ENCODE assay signal across 26 cellular contexts in the genomic region with DNA sequence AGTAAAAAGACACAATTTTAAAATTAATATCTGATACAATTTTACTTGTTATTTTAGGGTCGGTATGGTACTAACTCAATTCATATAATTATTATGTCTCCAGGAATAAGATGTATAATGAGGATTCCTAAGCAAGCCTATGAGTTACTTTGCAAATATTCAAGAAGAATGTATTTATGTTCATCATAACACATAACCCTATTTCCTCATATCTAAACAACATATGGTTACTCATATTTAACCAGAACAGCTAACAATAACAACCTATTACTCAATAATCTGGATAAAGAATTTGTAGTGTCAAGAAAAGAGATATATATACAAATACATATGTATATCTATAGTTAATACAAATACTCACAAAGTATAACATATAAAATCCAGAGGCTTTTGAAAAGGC.
DNase-seq lines count a peak whose midpoint lies in the region; ATAC-seq and TF ChIP-seq lines count a peak whose summit lies in the region.
"Had no signal": no experiment of that assay in that cellular context is flagged by ENCODE, and none has a peak within 500 bp of the region (broad histone marks: within the 10 kb centered on the region; RNA-seq: fewer than 3 reads in every experiment).

No MANE protein-coding gene starts in this region.

- H3K9ac ChIP-seq in IMR-90 (ENCODE audit: low read depth, low read length): no peak overlapping the region
- H3K9ac ChIP-seq: KMS-11 had no signal

- H3K9me2 ChIP-seq in hepatocyte (replicated peaks; ENCODE audit: insufficient read depth): no peaks in the 10 kb centered on the region

- H3K4me3 Mint-ChIP-seq in T-helper 2 cell treated with Interferon-gamma antibody and Interleukin-4, amounts not matched to agents 5 μg/mL and 100 μg/mL, for 36 hours: no peak overlapping the region
- H3K4me3 Mint-ChIP-seq: activated CD8-positive, alpha-beta memory T cell treated with anti-CD3 and anti-CD28 coated beads, Interleukin-2, amount 10 ng/mL, durations not matched to agents 7 days and 5 days; H9 had no signal

- dilution Hi-C loops in IMR-90 (cut with HindIII; ENCODE audit: low sequenced_read_pairs, unreplicated experiment): no loop called here

- peaks cover 4% of the 10 kb centered on the region; the same call in 1 of the 2 replicates for H3K9me1 ChIP-seq in IMR-90 (ENCODE audit: insufficient read depth, low read length)

- H3K4me3 ChIP-seq in AG04450 (ENCODE audit: low read depth, low read length) (no peak overlapping the region), IMR-90 (ENCODE audit: insufficient read depth, low read depth, low read length) (no peak overlapping the region), choroid plexus epithelial cell (ENCODE audit: low read depth, low read length) (no peak overlapping the region), hepatocyte (no peak overlapping the region)
- H3K4me3 ChIP-seq: adrenal gland, colonic mucosa, PC-9, SK-N-MC, transverse colon had no signal

- WGBS in IMR-90 (ENCODE audit: extremely low coverage in 2 of 2, insufficient read length in 1 of 2), 2 experiments: no CpG with 5 or more reads among the region's 1 CpG
- WGBS in hepatocyte (ENCODE audit: low lambda C conversion rate, missing lambda C conversion rate): 83% methylated on average over 1 of the region's 1 CpG

- H4K20me1 ChIP-seq in IMR-90 (ENCODE audit: insufficient read depth, low read length) (no peaks in the 10 kb centered on the region), hepatocyte (ENCODE audit: insufficient read depth, poor library complexity, severe bottlenecking) (no peaks in the 10 kb centered on the region)

- no peak overlapping the region for H2AK9ac ChIP-seq in IMR-90 (replicated peaks; ENCODE audit: low read depth, low read length, poor library complexity)

- H3K27me3 ChIP-seq in AG04450 (ENCODE audit: control insufficient read depth, insufficient read depth, low read length) (no peaks in the 10 kb centered on the region), IMR-90 (ENCODE audit: control insufficient read depth, insufficient read depth, low read length) (no peaks in the 10 kb centered on the region), hepatocyte (no peaks in the 10 kb centered on the region)
- H3K27me3 ChIP-seq: adrenal gland, colonic mucosa, transverse colon had no signal

- peak; percentile 88 for ATAC-seq in IMR-90 (ENCODE audit: low read depth)
- ATAC-seq: activated CD4-positive, CD25-positive, alpha-beta regulatory T cell treated with anti-CD3 and anti-CD28 coated beads, Interleukin-2, amount 50 U/mL, for 24 hours; activated CD8-positive, alpha-beta memory T cell treated with anti-CD3 and anti-CD28 coated beads, Interleukin-2, amount 10 ng/mL, durations not matched to agents 7 days and 5 days; right cardiac atrium; stimulated activated naive CD8-positive, alpha-beta T cell treated with anti-CD3 and anti-CD28 coated beads, Interleukin-15, Interleukin-2, amounts not matched to agents 100 U/mL and 50 U/mL, for 24 hours had no signal

- DNase-seq in AG04450 (ENCODE audit: low read depth, low spot score): peak; percentile 23
- DNase-seq in IMR-90: peak; percentile 85
- peak; percentile 80 for DNase-seq in choroid plexus epithelial cell (ENCODE audit: low read depth)
- no peak for DNase-seq in hepatocyte (ENCODE audit: low spot score)
- DNase-seq in NAMALWA (ENCODE audit: low spot score): no peak
- no peak for DNase-seq in T-helper 2 cell treated with Interferon-gamma antibody and Interleukin-4, amounts not matched to agents 5 μg/mL and 100 μg/mL, for 36 hours (ENCODE audit: low spot score)
- no peak for DNase-seq in SHP77 treated with DMSO at 0.1 percent for 48 hours (lab: John Stamatoyannopoulos, UW)
- DNase-seq in OCI-M1 (lab: John Stamatoyannopoulos, UW): no peak
- DNase-seq: activated CD8-positive, alpha-beta memory T cell treated with anti-CD3 and anti-CD28 coated beads, Interleukin-2, amount 10 ng/mL, durations not matched to agents 7 days and 5 days; adrenal gland; colonic mucosa; glutamatergic neuron; H9; NCI-H1417; NCI-H2171 treated with DMSO at 0.1 percent for 48 hours; NCI-H748 treated with DMSO at 0.1 percent for 48 hours; occipital lobe; right cardiac atrium; stimulated activated naive CD8-positive, alpha-beta T cell treated with anti-CD3 and anti-CD28 coated beads, Interleukin-15, Interleukin-2, amounts not matched to agents 100 U/mL and 50 U/mL, for 24 hours; T-helper 9 cell; transverse colon had no signal

- H3K79me2 ChIP-seq in hepatocyte: no peaks in the 10 kb centered on the region

- H3K4me1 ChIP-seq in IMR-90 (ENCODE audit: control insufficient read depth, insufficient read depth, low read length) (peaks cover 13% of the 10 kb centered on the region), hepatocyte (ENCODE audit: insufficient read depth) (peaks cover 9% of the 10 kb centered on the region)
- H3K4me1 ChIP-seq: adrenal gland, colonic mucosa, transverse colon had no signal

- CTCF ChIA-PET in AG04450 (lab: Charles Lee) (no interaction called here), IMR-90 (lab: Yijun Ruan, JAX) (interaction anchor here (0.5 kb wide), 1 partner anchor 543 kb away, joined by 6 read pairs; no protein-coding TSS in a partner anchor)

- no peak overlapping the region for H2AK5ac ChIP-seq in IMR-90 (ENCODE audit: low read depth, low read length)

- no peak overlapping the region for H2BK120ac ChIP-seq in IMR-90 (ENCODE audit: low read depth, low read length)

- BruUV-seq in IMR-90 (replicated peaks; lab: Mats Ljungman, UMichigan): no TSS peak

- in situ Hi-C loops in IMR-90 (cut with MboI; ENCODE audit: low sequenced_read_pairs): no loop called here

- H2AFZ ChIP-seq in IMR-90 (replicated peaks; ENCODE audit: low read length, poor library complexity): no peak overlapping the region
- H2AFZ ChIP-seq in hepatocyte: no peak overlapping the region
- H2AFZ ChIP-seq: PC-9 had no signal

- H2BK20ac ChIP-seq in IMR-90 (ENCODE audit: low read depth, low read length): no peak overlapping the region

- H3K9me3 Mint-ChIP-seq in T-helper 2 cell treated with Interferon-gamma antibody and Interleukin-4, amounts not matched to agents 5 μg/mL and 100 μg/mL, for 36 hours: no peaks in the 10 kb centered on the region

- H3K27me3 Mint-ChIP-seq in T-helper 2 cell treated with Interferon-gamma antibody and Interleukin-4, amounts not matched to agents 5 μg/mL and 100 μg/mL, for 36 hours (ENCODE audit: low read depth): no peaks in the 10 kb centered on the region
- H3K27me3 Mint-ChIP-seq: activated CD8-positive, alpha-beta memory T cell treated with anti-CD3 and anti-CD28 coated beads, Interleukin-2, amount 10 ng/mL, durations not matched to agents 7 days and 5 days had no signal

- no peak for TF ChIP-seq POLR2A in IMR-90 (IDR thresholded peaks at IDR 0.05; ENCODE audit: low read depth, low read length)

- H3K36me3 ChIP-seq in IMR-90 (ENCODE audit: control insufficient read depth, insufficient read depth, low read length): no peaks in the 10 kb centered on the region
- no peaks in the 10 kb centered on the region for H3K36me3 ChIP-seq in hepatocyte (replicated peaks; ENCODE audit: insufficient read depth, low read depth)
- H3K36me3 ChIP-seq: adrenal gland, colonic mucosa, transverse colon had no signal

- intact Hi-C loops in IMR-90 (cut with micrococcal nuclease): loop anchor here (5.0 kb wide), 1 partner anchor 38 kb away; no protein-coding TSS in a partner anchor

- H3K4me1 Mint-ChIP-seq in T-helper 2 cell treated with Interferon-gamma antibody and Interleukin-4, amounts not matched to agents 5 μg/mL and 100 μg/mL, for 36 hours (ENCODE audit: low read depth): peaks cover 25% of the 10 kb centered on the region

- H3K56ac ChIP-seq in IMR-90 (ENCODE audit: extremely low read depth, insufficient read depth, low read length): no peak overlapping the region

- no peak overlapping the region for H3K23ac ChIP-seq in IMR-90 (ENCODE audit: low read depth, low read length)

- TF ChIP-seq CTCF in AG04450 (IDR thresholded peaks at IDR 0.05; ENCODE audit: low read depth, low read length): no peak
- TF ChIP-seq CTCF in IMR-90 (conservative IDR thresholded peaks at IDR 0.05; ENCODE audit: low read depth, low read length): no peak
- no peak for TF ChIP-seq CTCF in choroid plexus epithelial cell (conservative IDR thresholded peaks at IDR 0.05; ENCODE audit: low read depth, low read length)
- no peak for TF ChIP-seq CTCF in hepatocyte (IDR thresholded peaks at IDR 0.05; ENCODE audit: poor library complexity)

- H3K14ac ChIP-seq in IMR-90 (replicated peaks; ENCODE audit: low read depth, low read length): no peak overlapping the region

- no peak overlapping the region for H4K91ac ChIP-seq in IMR-90 (ENCODE audit: insufficient read depth, low read depth, low read length)

- H3K27ac Mint-ChIP-seq in T-helper 2 cell treated with Interferon-gamma antibody and Interleukin-4, amounts not matched to agents 5 μg/mL and 100 μg/mL, for 36 hours: no peak overlapping the region
- H3K27ac Mint-ChIP-seq: activated CD8-positive, alpha-beta memory T cell treated with anti-CD3 and anti-CD28 coated beads, Interleukin-2, amount 10 ng/mL, durations not matched to agents 7 days and 5 days had no signal

- no peak overlapping the region for H2BK15ac ChIP-seq in IMR-90 (ENCODE audit: low read depth, low read length)

- no peak overlapping the region for H4K5ac ChIP-seq in IMR-90 (ENCODE audit: low read depth, low read length)

- H3K79me1 ChIP-seq in IMR-90 (ENCODE audit: low read depth in 1 of 2, low read length in 2 of 2): no peaks in the 10 kb centered on the region

- peaks cover 3% of the 10 kb centered on the region; the same call in 1 of the 2 replicates for H3K9me3 ChIP-seq in AG04450 (ENCODE audit: control insufficient read depth, insufficient read depth, low read length)
- no peaks in the 10 kb centered on the region for H3K9me3 ChIP-seq in IMR-90 (ENCODE audit: control insufficient read depth, insufficient read depth, low read length)
- no peaks in the 10 kb centered on the region for H3K9me3 ChIP-seq in hepatocyte (ENCODE audit: low read depth)
- H3K9me3 ChIP-seq: adrenal gland, colonic mucosa, transverse colon had no signal

- H3K36me3 Mint-ChIP-seq in T-helper 2 cell treated with Interferon-gamma antibody and Interleukin-4, amounts not matched to agents 5 μg/mL and 100 μg/mL, for 36 hours (ENCODE audit: low read depth): peaks cover 9% of the 10 kb centered on the region

- H3K4ac ChIP-seq in IMR-90 (ENCODE audit: low read depth, low read length): no peak overlapping the region; the same call in 1 of the 2 replicates

- no peak overlapping the region for H3K18ac ChIP-seq in IMR-90 (ENCODE audit: low read depth, low read length)

- H2BK5ac ChIP-seq in IMR-90 (ENCODE audit: low read depth, low read length, poor library complexity, severe bottlenecking): peak overlapping the region; percentile 92

- peak overlapping the region in 1 of 2 experiments; percentile 82; a peak in 1 of 4 replicates for H4K8ac ChIP-seq in IMR-90 (ENCODE audit: low read depth in 2 of 2, low read length in 2 of 2)

- no peak for TF ChIP-seq RAD21 in IMR-90 (IDR thresholded peaks at IDR 0.05; ENCODE audit: low read length)

- H3K27ac ChIP-seq in AG04450 (ENCODE audit: low read depth, low read length): no peak overlapping the region
- H3K27ac ChIP-seq in IMR-90 (ENCODE audit: insufficient read depth, low read length): peak overlapping the region; percentile 75; the same call in 1 of the 2 replicates
- peak overlapping the region; percentile 53 for H3K27ac ChIP-seq in hepatocyte
- H3K27ac ChIP-seq: adrenal gland, colonic mucosa, HL-60, KMS-11, PC-9, SK-N-MC, transverse colon had no signal

- POLR2A ChIA-PET in AG04450 (lab: Yijun Ruan, JAX): interaction anchor here (0.6 kb wide), 1 partner anchor 1550 kb away, joined by 7 read pairs; no protein-coding TSS in a partner anchor
- POLR2A ChIA-PET in IMR-90 (lab: Charles Lee; ENCODE audit: unreplicated experiment): no interaction called here

- H3K4me2 ChIP-seq in IMR-90 (ENCODE audit: low read depth, low read length) (no peak overlapping the region), hepatocyte (no peak overlapping the region)
- H3K4me2 ChIP-seq: KMS-11, PC-9 had no signal

Comparison
In these comparisons a context has a peak if more than half of its experiments do, and no peak if none do; other contexts are left out.
1. DNase-seq: peak in AG04450 (single experiment), IMR-90 (single experiment) and choroid plexus epithelial cell (single experiment); none in hepatocyte (single experiment), NAMALWA (single experiment), T-helper 2 cell treated with Interferon-gamma antibody and Interleukin-4, amounts not matched to agents 5 μg/mL and 100 μg/mL, for 36 hours (single experiment), SHP77 treated with DMSO at 0.1 percent for 48 hours (single experiment) and OCI-M1 (single experiment).